In genomic region chr15:101502572-101503295, GRCh38 we compare ENCODE assay signal across 1 cellular context.
TF ChIP-seq lines count a peak whose summit lies in the region.

No MANE protein-coding gene starts in this region.

TF ChIP-seq in H1, 55 proteins besides CTCF, POLR2A, EP300 and RAD21:
- no peak for TF ChIP-seq SP2 (IDR thresholded peaks at IDR 0.05; ENCODE audit: low read length)
- no peak for TF ChIP-seq BRCA1 (IDR thresholded peaks at IDR 0.05; ENCODE audit: low read depth, low read length)
- no peak for TF ChIP-seq ATF2 (IDR thresholded peaks at IDR 0.05; ENCODE audit: low read length)
- TF ChIP-seq TCF12 (IDR thresholded peaks at IDR 0.05; ENCODE audit: low read depth, low read length) = no peak
- TF ChIP-seq E2F6 (IDR thresholded peaks at IDR 0.05) = no peak
- no peak for TF ChIP-seq CBX5 (IDR thresholded peaks at IDR 0.05; ENCODE audit: low read depth, low read length)
- TF ChIP-seq CBX8 (IDR thresholded peaks at IDR 0.05; ENCODE audit: borderline replicate concordance, low read depth, low read length) = no peak
